Comparison of ENCODE assay signal across 1 cellular context in the genomic region with DNA sequence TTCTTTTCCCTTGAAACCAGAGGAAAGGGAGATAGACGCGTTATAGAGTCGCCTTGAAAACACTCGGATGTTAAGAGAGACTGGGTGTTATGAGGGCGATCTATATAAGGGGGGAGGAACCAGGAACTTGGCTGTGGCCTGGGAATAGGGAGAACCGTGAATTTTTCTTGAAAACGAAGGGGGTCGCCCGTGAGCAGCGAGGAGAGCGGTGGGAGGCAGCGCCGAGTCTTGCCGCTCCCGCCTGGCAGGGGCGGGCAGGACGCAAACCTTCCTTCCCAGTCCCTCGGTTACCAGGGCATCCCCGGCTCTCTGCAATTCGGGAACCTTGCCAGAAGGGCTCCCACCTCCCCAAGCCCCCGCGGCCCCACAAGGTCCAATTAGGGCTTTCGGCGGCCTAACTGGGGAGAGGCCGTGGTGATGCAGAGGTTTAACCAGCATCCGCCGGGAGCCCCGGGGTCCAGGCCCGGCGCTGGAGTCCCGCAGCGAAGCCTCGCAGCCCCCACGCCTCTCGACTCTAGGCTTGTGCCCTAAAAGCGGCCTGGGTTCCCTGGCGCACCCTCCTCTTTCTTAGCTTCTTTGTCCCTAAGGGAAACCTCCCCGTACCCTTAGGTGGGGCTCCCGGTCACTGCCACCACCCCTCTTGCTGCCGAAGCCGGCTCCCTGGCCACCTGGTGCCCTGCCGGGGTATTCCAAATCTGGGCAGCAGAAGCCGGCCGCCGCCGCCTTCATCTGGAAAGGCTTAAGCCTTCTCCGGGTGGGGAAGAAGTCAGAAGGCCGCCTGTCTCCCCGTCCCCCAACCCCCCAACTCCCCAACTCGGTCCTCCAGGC.
TF ChIP-seq lines count a peak whose summit lies in the region.

No MANE protein-coding gene starts in this region.

TF ChIP-seq in HEK293, 187 proteins besides CTCF, POLR2A, EP300 and RAD21 (continued from another document):
- TF ChIP-seq ZBTB20 (tag by site-specific recombination; IDR thresholded peaks at IDR 0.05) (peak; percentile 77; the same call in 1 of the 2 replicates), ZNF202 (tag by site-specific recombination; IDR thresholded peaks at IDR 0.05; ENCODE audit: borderline replicate concordance) (no peak), ZNF121 (tag by site-specific recombination; IDR thresholded peaks at IDR 0.05) (no peak), ZEB2 (tag by site-specific recombination; IDR thresholded peaks at IDR 0.05) (peak; percentile 41; the same call in 1 of the 2 replicates), ZFP41 (tag by site-specific recombination; IDR thresholded peaks at IDR 0.05; ENCODE audit: borderline replicate concordance) (no peak), ZIC2 (tag by site-specific recombination; IDR thresholded peaks at IDR 0.05) (peak; percentile 33; the same call in 1 of the 2 replicates), ZNF221 (tag by site-specific recombination; IDR thresholded peaks at IDR 0.05; ENCODE audit: borderline replicate concordance) (no peak), ZNF37A (tag by site-specific recombination; IDR thresholded peaks at IDR 0.05) (no peak), ZNF184 (tag by site-specific recombination; IDR thresholded peaks at IDR 0.05) (no peak), ZNF24 (tag by site-specific recombination; IDR thresholded peaks at IDR 0.05) (no peak), ZNF747 (tag by site-specific recombination; IDR thresholded peaks at IDR 0.05) (no peak), EGR2 (tag by site-specific recombination; IDR thresholded peaks at IDR 0.05; ENCODE audit: low read depth) (peak; percentile 7; the same call in 1 of the 2 replicates), ZNF830 (tag by site-specific recombination; IDR thresholded peaks at IDR 0.05; ENCODE audit: low read depth) (no peak), SP3 (tag by site-specific recombination; IDR thresholded peaks at IDR 0.05) (0 out of 2 replicates have a peak, but pooled peaks have one; percentile 28), ZNF423 (tag by site-specific recombination; IDR thresholded peaks at IDR 0.05) (peak; percentile 34; the same call in 1 of the 2 replicates), ZBTB8A (tag by site-specific recombination; IDR thresholded peaks at IDR 0.05) (peak; percentile 61), SP2 (tag by site-specific recombination; IDR thresholded peaks at IDR 0.05) (peak; percentile 59), ZNF23 (tag by site-specific recombination; IDR thresholded peaks at IDR 0.05; ENCODE audit: borderline replicate concordance) (no peak), ZFP3 (tag by site-specific recombination; IDR thresholded peaks at IDR 0.05; ENCODE audit: low read depth) (no peak), ZNF585B (tag by site-specific recombination; IDR thresholded peaks at IDR 0.05) (no peak), ZBTB48 (tag by site-specific recombination; IDR thresholded peaks at IDR 0.05) (peak; percentile 76)
- TF ChIP-seq, protein P1, sequence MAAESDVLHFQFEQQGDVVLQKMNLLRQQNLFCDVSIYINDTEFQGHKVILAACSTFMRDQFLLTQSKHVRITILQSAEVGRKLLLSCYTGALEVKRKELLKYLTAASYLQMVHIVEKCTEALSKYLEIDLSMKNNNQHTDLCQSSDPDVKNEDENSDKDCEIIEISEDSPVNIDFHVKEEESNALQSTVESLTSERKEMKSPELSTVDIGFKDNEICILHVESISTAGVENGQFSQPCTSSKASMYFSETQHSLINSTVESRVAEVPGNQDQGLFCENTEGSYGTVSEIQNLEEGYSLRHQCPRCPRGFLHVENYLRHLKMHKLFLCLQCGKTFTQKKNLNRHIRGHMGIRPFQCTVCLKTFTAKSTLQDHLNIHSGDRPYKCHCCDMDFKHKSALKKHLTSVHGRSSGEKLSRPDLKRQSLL (tag by site-specific recombination; IDR thresholded peaks at IDR 0.05): peak; percentile 21; the same call in 1 of the 2 replicates
TF ChIP-seq in HEK293: peak in this region for 23.
